Comparison of ENCODE assay signal across 14 cellular contexts in the genomic region with DNA sequence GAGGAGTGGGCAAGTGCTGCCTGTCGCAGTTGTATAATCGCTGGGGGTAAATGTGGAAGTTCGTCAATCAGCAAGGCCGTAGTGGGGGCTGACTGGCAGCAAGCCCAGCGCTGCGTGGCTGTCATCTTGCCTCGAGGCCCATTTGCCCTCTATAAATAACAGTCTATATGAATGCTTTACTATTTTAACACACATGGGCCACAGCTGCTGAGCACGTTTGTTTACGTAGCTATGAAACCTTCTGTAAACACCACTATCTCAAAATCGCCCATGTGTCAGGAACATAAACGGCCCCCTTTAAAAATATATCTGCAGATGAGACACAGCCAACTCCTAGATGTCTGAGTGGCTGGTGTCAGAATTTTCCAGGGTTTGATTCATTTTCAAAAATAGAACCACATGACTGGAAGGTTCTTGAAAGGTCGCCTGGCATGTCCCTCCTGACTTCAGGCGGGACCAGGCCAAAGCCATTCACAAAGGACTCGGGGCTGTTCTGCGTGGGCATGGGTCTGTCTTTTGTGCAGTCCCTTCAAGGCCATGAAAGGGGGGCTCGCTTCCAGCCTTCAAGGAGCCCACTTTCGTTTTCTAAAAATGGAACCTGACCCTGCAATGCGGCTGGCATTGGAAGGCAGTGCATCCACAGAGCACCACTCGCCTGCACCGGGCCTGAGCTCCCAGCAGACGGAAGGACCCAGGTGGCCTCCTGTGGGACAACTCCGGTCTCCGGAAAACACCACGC.
DNase-seq lines count a peak whose midpoint lies in the region; ATAC-seq and TF ChIP-seq lines count a peak whose summit lies in the region.
"Had no signal": no experiment of that assay in that cellular context is flagged by ENCODE, and none has a peak within 500 bp of the region (broad histone marks: within the 10 kb centered on the region; RNA-seq: fewer than 3 reads in every experiment).

No MANE protein-coding gene starts in this region.

- H3K9me3 ChIP-seq in aorta (ENCODE audit: control insufficient read depth, low read length): no peaks in the 10 kb centered on the region
- no peaks in the 10 kb centered on the region for H3K9me3 ChIP-seq in breast epithelium
- H3K9me3 ChIP-seq: neutrophil had no signal

- H3K27ac ChIP-seq in aorta (ENCODE audit: low read depth in 1 of 2, low read length in 2 of 2) (peak overlapping the region in 1 of 2 donors; percentile 13), breast epithelium (no peak overlapping the region)
- H3K27ac ChIP-seq: esophagus muscularis mucosa, neutrophil, PC-9 had no signal

- no peaks in the 10 kb centered on the region for H3K27me3 ChIP-seq in aorta (ENCODE audit: control insufficient read depth in 1 of 2, insufficient read depth in 2 of 2, low read length in 1 of 2)
- H3K27me3 ChIP-seq in breast epithelium: no peaks in the 10 kb centered on the region
- H3K27me3 ChIP-seq: esophagus muscularis mucosa had no signal

- TF ChIP-seq CTCF in breast epithelium (IDR thresholded peaks at IDR 0.05): no peak

- ATAC-seq in left cardiac atrium: peak; percentile 54 to 57
- ATAC-seq in aorta (ENCODE audit: low FRiP score): peak; percentile 48
- no peak for ATAC-seq in HG03039 (IDR thresholded peaks at IDR 0.05; ENCODE audit: unreplicated experiment)
- ATAC-seq: stimulated activated naive CD8-positive, alpha-beta T cell treated with anti-CD3 and anti-CD28 coated beads, Interleukin-15, Interleukin-2, amounts not matched to agents 100 U/mL and 50 U/mL, for 24 hours had no signal

- no peaks in the 10 kb centered on the region for H3K36me3 ChIP-seq in aorta (ENCODE audit: control insufficient read depth in 1 of 2, insufficient read depth in 2 of 2, low read length in 1 of 2)
- no peaks in the 10 kb centered on the region for H3K36me3 ChIP-seq in breast epithelium
- H3K36me3 ChIP-seq: esophagus muscularis mucosa, neutrophil had no signal

- intact Hi-C loops in left cardiac atrium (cut with DNase I): loop anchor here (5.0 to 10.0 kb wide), 3 partner anchors 204 to 647 kb away; a partner anchor contains a TSS
- intact Hi-C loops in aorta (cut with DNase I): loop anchor here (5.0 kb wide), 3 partner anchors 207 to 647 kb away; a partner anchor contains a TSS
- intact Hi-C loops in breast epithelium (cut with DNase I; ENCODE audit: low total_unique reads): no loop called here

- H3K4me1 ChIP-seq in aorta (ENCODE audit: control insufficient read depth in 1 of 2, insufficient read depth in 2 of 2, low read length in 2 of 2): peaks cover 0 to 2% of the 10 kb centered on the region in 2 donors
- H3K4me1 ChIP-seq in breast epithelium: no peaks in the 10 kb centered on the region

- WGBS in aorta, 2 donors: 19 to 21% methylated on average over 24 of the region's 24 CpGs

- TF ChIP-seq POLR2A in breast epithelium (IDR thresholded peaks at IDR 0.05): no peak

- peak; percentile 46 for DNase-seq in NCI-H510A treated with DMSO at 0.1 percent for 48 hours (lab: John Stamatoyannopoulos, UW)
- no peak for DNase-seq in NCI-H510A (lab: John Stamatoyannopoulos, UW)
- DNase-seq in SHP77 treated with DMSO at 0.1 percent for 48 hours (lab: John Stamatoyannopoulos, UW): peak; percentile 85
- DNase-seq in left cardiac atrium: peak; percentile 29
- no peak for DNase-seq in aorta
- no peak for DNase-seq in breast epithelium (ENCODE audit: low spot score in 2 of 2)
- no peak for DNase-seq in CD1c-positive myeloid dendritic cell (ENCODE audit: extremely low spot score)
- DNase-seq: activated CD8-positive, alpha-beta memory T cell treated with anti-CD3 and anti-CD28 coated beads, Interleukin-2, amount 50 U/mL, for 4 hours; GDM1; PC-9; stimulated activated naive CD8-positive, alpha-beta T cell treated with anti-CD3 and anti-CD28 coated beads, Interleukin-15, Interleukin-2, amounts not matched to agents 100 U/mL and 50 U/mL, for 24 hours had no signal

- no peak overlapping the region for H3K4me3 ChIP-seq in aorta (ENCODE audit: low read length in 2 of 2)
- H3K4me3 ChIP-seq in breast epithelium: no peak overlapping the region
- H3K4me3 ChIP-seq: esophagus muscularis mucosa, PC-9 had no signal

Comparison
In these comparisons a context has a peak if more than half of its experiments do, and no peak if none do; other contexts are left out.
1. DNase-seq: peak in NCI-H510A treated with DMSO at 0.1 percent for 48 hours (single experiment), SHP77 treated with DMSO at 0.1 percent for 48 hours (single experiment) and left cardiac atrium (single experiment); none in NCI-H510A (single experiment), aorta (0 of 2), breast epithelium (0 of 2) and CD1c-positive myeloid dendritic cell (single experiment).